ENCODE assay signal across 1 cellular context in the genomic region with DNA sequence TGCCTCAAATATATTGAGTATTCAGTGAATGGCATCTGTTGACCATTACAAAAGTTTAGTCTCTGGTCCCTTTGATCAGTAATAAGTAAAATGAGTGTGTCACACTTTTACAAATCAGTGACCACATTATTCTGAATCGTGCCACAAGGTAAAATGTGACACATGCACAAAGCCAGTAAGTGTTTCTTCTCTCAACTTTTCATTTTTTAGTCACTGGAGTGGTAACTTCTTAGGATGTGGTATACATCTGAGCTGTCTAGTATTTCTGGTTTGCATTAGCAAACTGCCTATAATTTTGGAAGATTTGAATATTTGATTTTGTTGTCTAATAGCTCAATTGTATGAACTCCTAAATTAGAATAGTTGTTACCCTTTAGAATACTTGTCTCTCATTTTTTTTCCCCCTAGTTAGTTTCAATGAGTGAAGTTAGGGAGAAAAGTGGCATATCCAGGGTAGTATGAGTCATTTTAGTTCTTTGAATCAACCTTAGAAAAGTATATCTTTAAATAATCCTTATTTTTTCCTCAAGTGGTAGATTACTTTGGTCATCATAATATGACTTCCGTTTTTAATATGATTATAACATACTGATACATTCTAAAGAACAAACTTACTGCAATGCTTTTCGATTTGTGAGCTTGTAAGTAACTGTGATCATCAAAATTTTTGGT.
TF ChIP-seq lines count a peak whose summit lies in the region.

No MANE protein-coding gene starts in this region.

TF ChIP-seq in endothelial cell of umbilical vein, 7 proteins besides CTCF, POLR2A, EP300 and RAD21:
- TF ChIP-seq MYC (IDR thresholded peaks at IDR 0.05; ENCODE audit: low read depth, low read length) (no peak), JUN (IDR thresholded peaks at IDR 0.05; ENCODE audit: borderline replicate concordance, insufficient read depth, insufficient read length, low read depth) (no peak), FOS (IDR thresholded peaks at IDR 0.05; ENCODE audit: borderline replicate concordance, insufficient read depth, low read length) (peak; percentile 25)
- TF ChIP-seq, protein P1, sequence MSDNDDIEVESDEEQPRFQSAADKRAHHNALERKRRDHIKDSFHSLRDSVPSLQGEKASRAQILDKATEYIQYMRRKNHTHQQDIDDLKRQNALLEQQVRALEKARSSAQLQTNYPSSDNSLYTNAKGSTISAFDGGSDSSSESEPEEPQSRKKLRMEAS (IDR thresholded peaks at IDR 0.05; ENCODE audit: insufficient read depth, insufficient read length) = no peak
